In the genomic region with DNA sequence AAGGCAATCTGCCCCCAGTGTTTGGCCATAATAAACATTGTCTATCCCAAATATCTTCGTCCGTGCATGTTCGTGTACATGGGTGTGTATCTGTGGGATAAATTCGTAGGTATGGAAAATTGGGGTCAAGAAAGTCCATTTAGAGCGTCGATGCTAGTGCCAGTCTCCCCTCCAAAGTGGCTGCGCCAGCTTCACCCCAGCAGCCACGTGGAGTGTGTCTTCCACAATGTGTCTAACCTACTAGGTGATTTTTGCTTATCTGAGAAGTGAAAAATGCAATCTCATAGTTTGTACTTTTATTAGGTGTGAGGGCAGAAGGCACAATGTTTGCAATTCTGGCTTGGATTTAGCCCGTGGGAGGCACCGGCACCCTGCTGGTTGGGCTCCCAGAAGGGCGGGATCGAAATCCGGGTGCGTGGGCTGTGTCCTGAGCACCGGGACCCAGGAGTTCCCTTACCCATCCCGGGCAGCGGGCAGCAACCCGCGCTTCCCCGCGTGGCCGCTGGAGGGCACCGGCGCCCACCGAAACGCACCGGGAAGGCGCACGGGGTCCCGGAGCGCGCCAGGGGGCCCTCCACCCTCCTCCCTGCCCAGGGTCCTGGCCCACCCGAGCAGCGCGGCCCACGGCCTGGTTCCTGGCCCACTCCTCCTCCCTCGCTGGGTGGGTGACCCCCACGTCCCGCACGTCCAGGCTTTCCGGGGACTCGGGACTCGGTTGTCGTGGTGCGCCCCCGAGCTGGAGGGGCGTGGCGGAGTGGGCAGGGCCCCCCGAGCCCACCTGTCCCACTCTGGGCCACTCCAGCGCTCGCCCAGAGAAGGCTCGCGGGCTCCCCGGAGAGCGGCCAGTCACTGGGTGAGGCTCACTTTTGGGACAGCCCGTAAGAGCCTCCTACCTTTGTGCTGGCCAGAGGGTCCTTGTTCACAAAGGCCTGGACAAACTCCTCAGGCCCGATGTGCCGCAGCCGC, we compare ENCODE assay signal across 9 cellular contexts. TPM values are rescaled to one million over a fixed set of nuclear protein-coding genes. Genes with fewer than 3 reads are reported as not detected.
DNase-seq lines count a peak whose midpoint lies in the region; ATAC-seq, FAIRE-seq and TF ChIP-seq lines count a peak whose summit lies in the region.
"Had no signal": no experiment of that assay in that cellular context is flagged by ENCODE, and none has a peak within 500 bp of the region (broad histone marks: within the 10 kb centered on the region; RNA-seq: fewer than 3 reads in every experiment).

No MANE protein-coding gene starts in this region.

- H2AFZ ChIP-seq in SU-DHL-6 (ENCODE audit: low read depth, low read length, severe bottlenecking) = no peak overlapping the region

- H3K4me1 ChIP-seq in endodermal cell (ENCODE audit: control insufficient read depth, insufficient read depth, low read length) = no peaks in the 10 kb centered on the region
- no peaks in the 10 kb centered on the region for H3K4me1 ChIP-seq in mucosa of descending colon (ENCODE audit: low read depth)
- H3K4me1 ChIP-seq in vagina = no peaks in the 10 kb centered on the region

- no peak overlapping the region for H3K27ac Mint-ChIP-seq in endodermal cell
- H3K27ac Mint-ChIP-seq: activated naive CD8-positive, alpha-beta T cell had no signal

- TF ChIP-seq CTCF in SU-DHL-6 (IDR thresholded peaks at IDR 0.05; ENCODE audit: insufficient read depth, low read length, poor library complexity, severe bottlenecking) (peak; percentile 66), endodermal cell (conservative IDR thresholded peaks at IDR 0.05) (peak; percentile 88), mucosa of descending colon (IDR thresholded peaks at IDR 0.05) (peak; percentile 76), vagina (IDR thresholded peaks at IDR 0.05) (peak in 2 of 3 experiments; percentile 39 to 41)

- no peak overlapping the region for H3K4me3 Mint-ChIP-seq in endodermal cell
- H3K4me3 Mint-ChIP-seq: activated naive CD8-positive, alpha-beta T cell had no signal

- peak; percentile 75 for ATAC-seq in mucosa of descending colon
- ATAC-seq in HG02759 (IDR thresholded peaks at IDR 0.05; ENCODE audit: unreplicated experiment) = no peak

- H3F3A ChIP-seq in SU-DHL-6 (ENCODE audit: insufficient read depth) = no peaks in the 10 kb centered on the region

- 41 to 50% methylated on average over 19 to 59 of the region's 59 CpGs for WGBS in endodermal cell (ENCODE audit: insufficient coverage in 1 of 2, insufficient read length in 1 of 2), 2 experiments

- H3K27ac ChIP-seq in SU-DHL-6 (ENCODE audit: low read depth, low read length) = no peak overlapping the region
- no peak overlapping the region for H3K27ac ChIP-seq in endodermal cell (ENCODE audit: low read depth, low read length)
- H3K27ac ChIP-seq in vagina = no peak overlapping the region

- DNase-seq in 8988T = peak; percentile 85
- peak; percentile 63 for DNase-seq in GM12892 (ENCODE audit: insufficient read length)
- peak; percentile 80 for DNase-seq in endodermal cell
- peak; percentile 35 to 52 (median 46) for DNase-seq in mucosa of descending colon
- DNase-seq in vagina (ENCODE audit: extremely low spot score in 2 of 2) = no peak
- DNase-seq in NCI-H128 (lab: John Stamatoyannopoulos, UW; ENCODE audit: unreplicated experiment) = no peak

- no peak overlapping the region for H3K4me2 ChIP-seq in SU-DHL-6 (ENCODE audit: low read depth, low read length, poor library complexity, severe bottlenecking)

- no peak for TF ChIP-seq POLR2A in GM12892 (IDR thresholded peaks at IDR 0.05; ENCODE audit: low read depth, low read length)
- TF ChIP-seq POLR2A in vagina (IDR thresholded peaks at IDR 0.05) = no peak

- no peaks in the 10 kb centered on the region for H3K27me3 ChIP-seq in SU-DHL-6 (ENCODE audit: low read length)
- H3K27me3 ChIP-seq in endodermal cell (ENCODE audit: control insufficient read depth, insufficient read depth, low read length, poor library complexity, severe bottlenecking) = peaks cover 5% of the 10 kb centered on the region
- no peaks in the 10 kb centered on the region for H3K27me3 ChIP-seq in vagina

- no peaks in the 10 kb centered on the region for H3K79me2 ChIP-seq in SU-DHL-6 (ENCODE audit: insufficient read depth, low read length)

- intact Hi-C loops in mucosa of descending colon (cut with DNase I, micrococcal nuclease) (no loop called here), vagina (cut with DNase I) (no loop called here)

- H3K9ac ChIP-seq in SU-DHL-6 (ENCODE audit: low read length) (no peak overlapping the region), endodermal cell (ENCODE audit: extremely low read depth, low read length, poor library complexity, severe bottlenecking) (no peak overlapping the region)

- H3K27me3 Mint-ChIP-seq in endodermal cell (ENCODE audit: insufficient read depth) = peaks cover 7% of the 10 kb centered on the region

- H3K36me3 ChIP-seq in SU-DHL-6 (ENCODE audit: low read length) (no peaks in the 10 kb centered on the region), endodermal cell (ENCODE audit: control insufficient read depth, insufficient read depth, low read length) (no peaks in the 10 kb centered on the region), mucosa of descending colon (ENCODE audit: low read depth) (no peaks in the 10 kb centered on the region), vagina (no peaks in the 10 kb centered on the region)

- H3K36me3 Mint-ChIP-seq in endodermal cell (ENCODE audit: low read depth) = no peaks in the 10 kb centered on the region
- H3K36me3 Mint-ChIP-seq: activated naive CD8-positive, alpha-beta T cell had no signal

- 0 out of 2 replicates have a peak, but pooled peaks cover 5% of the 10 kb centered on the region for H4K20me1 ChIP-seq in SU-DHL-6 (ENCODE audit: low read depth, low read length)

- peaks cover 6% of the 10 kb centered on the region for H3K4me1 Mint-ChIP-seq in endodermal cell

- H3K4me3 ChIP-seq in SU-DHL-6 (ENCODE audit: insufficient read depth, low read length, poor library complexity, severe bottlenecking) (no peak overlapping the region), endodermal cell (ENCODE audit: low read length) (no peak overlapping the region), mucosa of descending colon (no peak overlapping the region), vagina (no peak overlapping the region)

- H3K9me3 ChIP-seq in SU-DHL-6 (ENCODE audit: insufficient read depth, low read length) = no peaks in the 10 kb centered on the region
- no peaks in the 10 kb centered on the region for H3K9me3 ChIP-seq in endodermal cell (ENCODE audit: control insufficient read depth, low read length)
- no peaks in the 10 kb centered on the region for H3K9me3 ChIP-seq in mucosa of descending colon
- H3K9me3 ChIP-seq in vagina = no peaks in the 10 kb centered on the region

- FAIRE-seq in GM12892 (lab: Jason Lieb, UNC) = no peak

- H3K9me3 Mint-ChIP-seq in endodermal cell = no peaks in the 10 kb centered on the region

- no peaks in the 10 kb centered on the region for H3K9me2 ChIP-seq in SU-DHL-6 (replicated peaks; ENCODE audit: insufficient read depth, low read length)

RNA-seq across cellular contexts. Expression of a gene that starts 55.4 kb away (rescaled TPM):
- 0.06 TPM for polyA plus RNA-seq in GM12892 (2012; ENCODE audit: missing spikeins)
- total RNA-seq in endodermal cell = 10 to 100 TPM; 64.7 to 74.4 TPM
- polyA plus RNA-seq in endodermal cell (2013, experiment 1 of 2) = 120 TPM
- polyA plus RNA-seq in endodermal cell (2013, experiment 2 of 2) = 106 TPM
- 10 to 100 TPM; 36.1 to 75.7 (median 56.1) TPM for total RNA-seq in mucosa of descending colon
- 103 TPM for total RNA-seq in vagina

Comparison
In these comparisons a context has a peak if more than half of its experiments do, and no peak if none do; other contexts are left out.
1. DNase-seq: peak in 8988T (single experiment), GM12892 (single experiment), endodermal cell (single experiment) and mucosa of descending colon (3 of 3); none in vagina (0 of 2) and NCI-H128 (single experiment).
2. Peak in every context shown above with its lines, with median percentiles within 50 percentile points of each other: CTCF ChIP-seq.